In the genomic region with DNA sequence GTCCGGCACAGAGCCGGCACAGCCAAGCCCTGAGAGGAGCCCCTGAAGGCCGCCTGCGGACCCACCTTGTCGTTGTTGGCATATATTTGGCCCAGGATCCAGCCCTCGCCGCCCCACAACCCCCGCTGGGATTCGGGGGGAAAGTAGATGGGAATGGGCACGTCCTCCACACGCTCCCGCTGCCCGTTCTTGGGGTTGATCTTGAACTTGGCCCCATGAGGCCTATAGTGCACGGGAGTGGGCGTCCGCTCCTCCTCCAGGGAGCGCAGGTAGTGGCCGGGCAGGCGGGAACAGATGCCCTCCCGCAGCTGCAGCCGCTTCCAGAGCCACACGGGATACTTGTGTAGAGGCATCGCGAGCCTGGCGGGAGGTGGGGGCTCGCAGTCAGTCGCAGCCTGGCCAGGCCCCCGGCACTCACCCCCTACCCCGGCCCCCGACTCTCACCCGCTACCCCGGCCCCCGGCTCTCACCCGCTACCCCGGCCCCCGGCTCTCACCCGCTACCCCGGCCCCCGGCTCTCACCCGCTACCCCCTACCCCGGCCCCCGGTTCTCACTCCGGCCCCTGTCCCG, we compare ENCODE assay signal across 7 cellular contexts. TPM values are rescaled to one million over a fixed set of nuclear protein-coding genes. Genes with fewer than 3 reads are reported as not detected.
DNase-seq lines count a peak whose midpoint lies in the region; ATAC-seq and TF ChIP-seq lines count a peak whose summit lies in the region.

No MANE protein-coding gene starts in this region.

- ATAC-seq in stimulated activated naive B cell treated with anti-CD40 and anti-IgM and Interleukin-4, amounts not matched to agents 10 μg/mL and 1 μg/mL and 100 μg/mL, for 72 hours (replicated peaks): no peak
- ATAC-seq in GM21737 (IDR thresholded peaks at IDR 0.05; ENCODE audit: unreplicated experiment) (no peak), HG02970 (IDR thresholded peaks at IDR 0.05; ENCODE audit: low FRiP score, unreplicated experiment) (no peak)

- DNase-seq in HEK293T (ENCODE audit: extremely low spot score) (peak; percentile 54), ureter (ENCODE audit: low spot score) (no peak)
- DNase-seq in activated T-helper 2 cell treated with anti-CD3 and anti-CD28 coated beads, Interferon-gamma antibody, Interleukin-2, Interleukin-4, amounts not matched to agents 10 μg/mL and 5 μg/mL and 100 μg/mL, durations not matched to agents 14 hours and 24 hours and 36 hours (ENCODE audit: low spot score): no peak
- no peak for DNase-seq in stimulated activated naive B cell treated with anti-CD40 and anti-IgM and Interleukin-4, amounts not matched to agents 10 μg/mL and 1 μg/mL and 100 μg/mL, for 72 hours

- intact Hi-C loops in activated T-helper 2 cell treated with anti-CD3 and anti-CD28 coated beads, Interferon-gamma antibody, Interleukin-2, Interleukin-4, amounts not matched to agents 10 μg/mL and 5 μg/mL and 100 μg/mL, durations not matched to agents 14 hours and 24 hours and 36 hours (cut with micrococcal nuclease): no loop called here

- CTCF ChIA-PET in HEK293T (lab: Yijun Ruan, JAX): interaction anchor here (0.8 to 1.6 kb wide), 2 partner anchors 8 to 11 kb away, joined by 3 to 6 read pairs; no protein-coding TSS in a partner anchor

- H3K9me3 Mint-ChIP-seq in activated T-helper 2 cell treated with anti-CD3 and anti-CD28 coated beads, Interferon-gamma antibody, Interleukin-2, Interleukin-4, amounts not matched to agents 10 μg/mL and 5 μg/mL and 100 μg/mL, durations not matched to agents 14 hours and 24 hours and 36 hours: no peaks in the 10 kb centered on the region
- H3K9me3 Mint-ChIP-seq in stimulated activated naive B cell treated with anti-CD40 and anti-IgM and Interleukin-4, amounts not matched to agents 10 μg/mL and 1 μg/mL and 100 μg/mL, for 72 hours: no peaks in the 10 kb centered on the region

- peak overlapping the region; percentile 50 for H3K4me3 ChIP-seq in iPS-11a (ENCODE audit: low read depth, low read length)

- H3K4me3 Mint-ChIP-seq in activated T-helper 2 cell treated with anti-CD3 and anti-CD28 coated beads, Interferon-gamma antibody, Interleukin-2, Interleukin-4, amounts not matched to agents 10 μg/mL and 5 μg/mL and 100 μg/mL, durations not matched to agents 14 hours and 24 hours and 36 hours (ENCODE audit: low read depth): peak overlapping the region; percentile 74
- H3K4me3 Mint-ChIP-seq in stimulated activated naive B cell treated with anti-CD40 and anti-IgM and Interleukin-4, amounts not matched to agents 10 μg/mL and 1 μg/mL and 100 μg/mL, for 72 hours: peak overlapping the region; percentile 75 to 86

- POLR2A ChIA-PET in HEK293T (lab: Yijun Ruan, JAX): interaction anchor here (0.8 to 2.2 kb wide), 5 partner anchors 12 to 135 kb away, joined by 3 to 17 read pairs (median 4); a partner anchor contains a TSS

- peaks cover 26% of the 10 kb centered on the region for H3K36me3 Mint-ChIP-seq in activated T-helper 2 cell treated with anti-CD3 and anti-CD28 coated beads, Interferon-gamma antibody, Interleukin-2, Interleukin-4, amounts not matched to agents 10 μg/mL and 5 μg/mL and 100 μg/mL, durations not matched to agents 14 hours and 24 hours and 36 hours (ENCODE audit: low read depth)
- H3K36me3 Mint-ChIP-seq in stimulated activated naive B cell treated with anti-CD40 and anti-IgM and Interleukin-4, amounts not matched to agents 10 μg/mL and 1 μg/mL and 100 μg/mL, for 72 hours: peaks cover 25 to 39% of the 10 kb centered on the region in 2 donors

- no peaks in the 10 kb centered on the region for H3K27me3 Mint-ChIP-seq in activated T-helper 2 cell treated with anti-CD3 and anti-CD28 coated beads, Interferon-gamma antibody, Interleukin-2, Interleukin-4, amounts not matched to agents 10 μg/mL and 5 μg/mL and 100 μg/mL, durations not matched to agents 14 hours and 24 hours and 36 hours (ENCODE audit: low read depth)
- no peaks in the 10 kb centered on the region for H3K27me3 Mint-ChIP-seq in stimulated activated naive B cell treated with anti-CD40 and anti-IgM and Interleukin-4, amounts not matched to agents 10 μg/mL and 1 μg/mL and 100 μg/mL, for 72 hours

- no peak overlapping the region for H3K27ac Mint-ChIP-seq in activated T-helper 2 cell treated with anti-CD3 and anti-CD28 coated beads, Interferon-gamma antibody, Interleukin-2, Interleukin-4, amounts not matched to agents 10 μg/mL and 5 μg/mL and 100 μg/mL, durations not matched to agents 14 hours and 24 hours and 36 hours
- H3K27ac Mint-ChIP-seq in stimulated activated naive B cell treated with anti-CD40 and anti-IgM and Interleukin-4, amounts not matched to agents 10 μg/mL and 1 μg/mL and 100 μg/mL, for 72 hours: no peak overlapping the region

- peaks cover 13% of the 10 kb centered on the region for H3K4me1 Mint-ChIP-seq in activated T-helper 2 cell treated with anti-CD3 and anti-CD28 coated beads, Interferon-gamma antibody, Interleukin-2, Interleukin-4, amounts not matched to agents 10 μg/mL and 5 μg/mL and 100 μg/mL, durations not matched to agents 14 hours and 24 hours and 36 hours (ENCODE audit: low read depth)
- peaks cover 15 to 29% of the 10 kb centered on the region in 2 donors for H3K4me1 Mint-ChIP-seq in stimulated activated naive B cell treated with anti-CD40 and anti-IgM and Interleukin-4, amounts not matched to agents 10 μg/mL and 1 μg/mL and 100 μg/mL, for 72 hours

TF ChIP-seq in HEK293T, 16 proteins besides CTCF, POLR2A, EP300 and RAD21:
- TF ChIP-seq LEF1 (IDR thresholded peaks at IDR 0.05; ENCODE audit: borderline replicate concordance) (no peak), TARDBP (IDR thresholded peaks at IDR 0.05) (no peak), BHLHE40 (IDR thresholded peaks at IDR 0.05; ENCODE audit: borderline replicate concordance) (no peak), HDGF (IDR thresholded peaks at IDR 0.05; ENCODE audit: borderline replicate concordance) (0 out of 2 replicates have a peak, but pooled peaks have one; percentile 65)

RNA-seq across cellular contexts. Expression of a gene that starts 0.4 kb away (rescaled TPM):
- total RNA-seq in activated T-helper 2 cell treated with anti-CD3 and anti-CD28 coated beads, Interferon-gamma antibody, Interleukin-2, Interleukin-4, amounts not matched to agents 10 μg/mL and 5 μg/mL and 100 μg/mL, durations not matched to agents 14 hours and 24 hours and 36 hours: 92.5 and 92.9 TPM in 2 replicates
- total RNA-seq in ureter: 56.6 TPM

RNA-seq across cellular contexts. Expression of a gene that starts 11.8 kb away (rescaled TPM):
- 34.3 and 36.7 TPM in 2 replicates for total RNA-seq in activated T-helper 2 cell treated with anti-CD3 and anti-CD28 coated beads, Interferon-gamma antibody, Interleukin-2, Interleukin-4, amounts not matched to agents 10 μg/mL and 5 μg/mL and 100 μg/mL, durations not matched to agents 14 hours and 24 hours and 36 hours
- 37.6 TPM for total RNA-seq in ureter

RNA-seq across cellular contexts. Expression of a gene that starts 17.4 kb away (rescaled TPM):
- 28.1 and 29.1 TPM in 2 replicates for total RNA-seq in activated T-helper 2 cell treated with anti-CD3 and anti-CD28 coated beads, Interferon-gamma antibody, Interleukin-2, Interleukin-4, amounts not matched to agents 10 μg/mL and 5 μg/mL and 100 μg/mL, durations not matched to agents 14 hours and 24 hours and 36 hours
- 20.1 TPM for total RNA-seq in ureter

RNA-seq across cellular contexts. Expression of a gene that starts 27.0 kb away (rescaled TPM):
- total RNA-seq in activated T-helper 2 cell treated with anti-CD3 and anti-CD28 coated beads, Interferon-gamma antibody, Interleukin-2, Interleukin-4, amounts not matched to agents 10 μg/mL and 5 μg/mL and 100 μg/mL, durations not matched to agents 14 hours and 24 hours and 36 hours: 78.4 and 84.2 TPM in 2 replicates
- 121 TPM for total RNA-seq in ureter

RNA-seq across cellular contexts. Expression of a gene that starts 31.7 kb away (rescaled TPM):
- total RNA-seq in activated T-helper 2 cell treated with anti-CD3 and anti-CD28 coated beads, Interferon-gamma antibody, Interleukin-2, Interleukin-4, amounts not matched to agents 10 μg/mL and 5 μg/mL and 100 μg/mL, durations not matched to agents 14 hours and 24 hours and 36 hours: 18.9 and 20.9 TPM in 2 replicates
- total RNA-seq in ureter: 17.5 TPM
